Comparison of ENCODE assay signal across 7 cellular contexts in the genomic region with DNA sequence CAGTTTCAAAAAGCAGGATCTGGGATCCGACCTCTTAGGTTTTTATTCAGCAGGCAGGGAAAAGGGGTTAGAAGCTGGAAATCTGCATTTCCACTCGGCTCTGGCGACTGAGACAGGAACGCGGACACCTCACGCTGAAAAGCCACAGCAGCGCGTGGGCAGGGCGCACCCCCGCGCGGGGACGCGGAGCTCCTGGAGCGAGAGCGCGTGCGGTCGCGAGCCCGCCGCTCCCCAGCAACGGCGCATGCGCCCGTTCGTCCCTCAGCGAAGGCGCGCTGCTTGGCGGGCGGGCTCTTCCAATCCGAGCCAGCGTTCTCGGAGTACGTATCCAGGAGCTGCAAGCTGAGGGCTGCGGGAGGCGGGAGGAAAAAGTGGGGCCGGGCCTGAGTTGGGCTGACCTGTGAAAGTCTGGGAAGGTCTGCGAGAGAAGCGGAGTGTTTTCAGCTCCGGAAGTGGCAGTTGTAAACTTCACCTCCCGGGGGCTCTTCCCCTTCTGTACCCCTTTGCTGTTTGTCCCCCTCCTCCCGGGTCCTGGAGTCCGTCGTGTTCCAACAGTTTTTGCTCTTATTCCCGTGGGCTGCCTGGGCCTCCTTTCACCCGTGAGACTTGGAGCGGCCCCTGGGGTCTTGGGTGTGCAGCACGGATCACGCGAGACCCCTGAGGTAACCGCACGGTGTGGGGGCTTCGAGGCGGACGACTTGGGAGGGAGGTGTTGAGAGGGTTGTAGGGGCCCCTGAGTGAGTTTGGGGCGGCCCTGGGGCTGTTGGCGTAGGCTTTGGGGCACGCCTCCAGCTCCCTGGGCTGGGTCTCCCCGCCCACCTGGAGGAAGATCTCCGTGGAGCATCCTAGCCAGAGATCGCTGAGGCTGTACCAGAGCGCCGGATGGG.
DNase-seq lines count a peak whose midpoint lies in the region; ATAC-seq and TF ChIP-seq lines count a peak whose summit lies in the region.

A gene (plus strand): TSS at position 403 of the 887 bp plus-strand sequence. CDS start 11,046 bp downstream, outside the sequence.

- ATAC-seq in GM18508 (IDR thresholded peaks at IDR 0.05; ENCODE audit: insufficient read depth, unreplicated experiment) (peak; percentile 57), HG02981 (IDR thresholded peaks at IDR 0.05; ENCODE audit: unreplicated experiment) (peak; percentile 65)

- peak; percentile 85 for DNase-seq in NCI-H2029 (lab: John Stamatoyannopoulos, UW)
- peak; percentile 72 for DNase-seq in T-helper 9 cell
- DNase-seq in astrocyte of the hippocampus (ENCODE audit: low read depth, low spot score): peak; percentile 98
- peak; percentile 87 to 94 for DNase-seq in hippocampal formation (lab: John Stamatoyannopoulos, UW)
- DNase-seq in retinal pigment epithelial cell (ENCODE audit: low read depth): peak; percentile 81

- no peak for TF ChIP-seq CTCF in retinal pigment epithelial cell (conservative IDR thresholded peaks at IDR 0.05; ENCODE audit: low read depth, low read length)

- H3K4me3 ChIP-seq in retinal pigment epithelial cell (ENCODE audit: low read length): peak within 1 kb of the TSS; percentile 92

Comparison
In these comparisons a context has a peak if more than half of its experiments do, and no peak if none do; other contexts are left out.
1. Peak in every context shown above with its lines: DNase-seq, ATAC-seq and H3K4me3 ChIP-seq.